ENCODE assay signal across 20 cellular contexts in genomic region chr17:48038687-48039086, GRCh38. TPM values are rescaled to one million over a fixed set of nuclear protein-coding genes. Genes with fewer than 3 reads are reported as not detected.
DNase-seq lines count a peak whose midpoint lies in the region; ATAC-seq and TF ChIP-seq lines count a peak whose summit lies in the region.
"Had no signal": no experiment of that assay in that cellular context is flagged by ENCODE, and none has a peak within 500 bp of the region (broad histone marks: within the 10 kb centered on the region; RNA-seq: fewer than 3 reads in every experiment).

No MANE protein-coding gene starts in this region.

- no peaks in the 10 kb centered on the region for H3K9me3 Mint-ChIP-seq in activated CD4-positive, alpha-beta memory T cell treated with anti-CD3 and anti-CD28 coated beads, Interleukin-2, amount 10 ng/mL, durations not matched to agents 7 days and 5 days
- H3K9me3 Mint-ChIP-seq in activated CD4-positive, alpha-beta memory T cell treated with anti-CD3 and anti-CD28 coated beads for 36 hours = no peaks in the 10 kb centered on the region
- H3K9me3 Mint-ChIP-seq in IgD-negative memory B cell (no peaks in the 10 kb centered on the region), endothelial cell (ENCODE audit: unreplicated experiment) (no peaks in the 10 kb centered on the region), osteocyte (ENCODE audit: unreplicated experiment) (no peaks in the 10 kb centered on the region)
- H3K9me3 Mint-ChIP-seq: endodermal cell had no signal

- H3K4me1 ChIP-seq in suprapubic skin = peaks cover 26% of the 10 kb centered on the region

- peaks cover 17% of the 10 kb centered on the region for H3K4me1 Mint-ChIP-seq in activated CD4-positive, alpha-beta memory T cell treated with anti-CD3 and anti-CD28 coated beads, Interleukin-2, amount 10 ng/mL, durations not matched to agents 7 days and 5 days
- H3K4me1 Mint-ChIP-seq in activated CD4-positive, alpha-beta memory T cell treated with anti-CD3 and anti-CD28 coated beads for 36 hours (ENCODE audit: low read depth) = peaks cover 7% of the 10 kb centered on the region
- H3K4me1 Mint-ChIP-seq in IgD-negative memory B cell (peaks cover 4 to 11% (median 10%) of the 10 kb centered on the region in 3 donors), endothelial cell (ENCODE audit: unreplicated experiment) (peaks cover 5% of the 10 kb centered on the region), osteocyte (ENCODE audit: unreplicated experiment) (peaks cover 17% of the 10 kb centered on the region)

- H3K4me3 Mint-ChIP-seq in activated CD4-positive, alpha-beta memory T cell treated with anti-CD3 and anti-CD28 coated beads, Interleukin-2, amount 10 ng/mL, durations not matched to agents 7 days and 5 days = peak overlapping the region; percentile 77
- H3K4me3 Mint-ChIP-seq in activated CD4-positive, alpha-beta memory T cell treated with anti-CD3 and anti-CD28 coated beads for 36 hours = no peak overlapping the region
- H3K4me3 Mint-ChIP-seq in IgD-negative memory B cell (peak overlapping the region in 3 of 4 donors; percentile 70 to 83 (median 74)), endothelial cell (ENCODE audit: unreplicated experiment) (peak overlapping the region; percentile 89), osteocyte (ENCODE audit: unreplicated experiment) (no peak overlapping the region)

- POLR2A ChIA-PET in activated CD4-positive, alpha-beta memory T cell treated with anti-CD3 and anti-CD28 coated beads, Interleukin-2, amount 10 ng/mL, durations not matched to agents 7 days and 5 days (lab: Charles Lee) = interaction anchor here (5.0 kb wide), 1 partner anchor 9 kb away, joined by 57 read pairs; the partner anchor contains the start of gene NFE2L1
- POLR2A ChIA-PET in activated CD4-positive, alpha-beta memory T cell treated with anti-CD3 and anti-CD28 coated beads for 36 hours (lab: Charles Lee) = interaction anchor here (2.9 kb wide), 1 partner anchor 9 kb away, joined by 15 read pairs; the partner anchor contains the start of gene NFE2L1

- intact Hi-C loops in activated CD4-positive, alpha-beta memory T cell treated with anti-CD3 and anti-CD28 coated beads for 36 hours (cut with micrococcal nuclease) = no loop called here

- CTCF ChIA-PET in activated CD4-positive, alpha-beta memory T cell treated with anti-CD3 and anti-CD28 coated beads, Interleukin-2, amount 10 ng/mL, durations not matched to agents 7 days and 5 days (lab: Charles Lee) = interaction anchor here (1.3 to 5.9 kb wide), 3 partner anchors 10 to 30 kb away, joined by 3 to 46 read pairs (median 36); partner anchors contain the start of gene NFE2L1
- CTCF ChIA-PET in activated CD4-positive, alpha-beta memory T cell treated with anti-CD3 and anti-CD28 coated beads for 36 hours (lab: Charles Lee) = interaction anchor here (0.6 to 4.9 kb wide), 2 partner anchors 12 to 47 kb away, joined by 4 to 40 read pairs; no protein-coding TSS in a partner anchor

- no peak for TF ChIP-seq EP300 in suprapubic skin (IDR thresholded peaks at IDR 0.05)

- no peaks in the 10 kb centered on the region for H3K9me3 ChIP-seq in suprapubic skin

- no peak for DNase-seq in activated CD4-positive, alpha-beta memory T cell treated with anti-CD3 and anti-CD28 coated beads, Interleukin-2, amount 10 ng/mL, durations not matched to agents 7 days and 5 days
- no peak for DNase-seq in activated CD4-positive, alpha-beta memory T cell treated with anti-CD3 and anti-CD28 coated beads for 36 hours
- DNase-seq in endothelial cell (ENCODE audit: low spot score) = no peak
- DNase-seq in osteocyte (ENCODE audit: extremely low spot score, unreplicated experiment) = no peak
- DNase-seq in SIG-M5 treated with dmso at 0.1 percent for 504 hours (lab: John Stamatoyannopoulos, UW; ENCODE audit: unreplicated experiment) = no peak
- no peak for DNase-seq in suprapubic skin (ENCODE audit: low spot score in 2 of 2)
- DNase-seq: activated CD4-positive, alpha-beta T cell treated with anti-CD3 and anti-CD28 coated beads, Interleukin-2, amount 50 U/mL, for 48 hours; activated T-cell treated with anti-CD3 and anti-CD28 coated beads, Interleukin-2, amount 50 U/mL, for 1 hour; brain microvascular endothelial cell; kidney glomerular epithelial cell; mammary epithelial cell; NCI-H1105; NCI-H2107; RPMI8226; stimulated activated CD4-positive, alpha-beta T cell treated with anti-CD3 and anti-CD28 coated beads, Interleukin-4, amount 100 ng/mL, for 24 hours had no signal

- 98% methylated on average over 2 of the region's 2 CpGs for WGBS in suprapubic skin

- H3K4me3 ChIP-seq in suprapubic skin = no peak overlapping the region

- H3K27me3 Mint-ChIP-seq in activated CD4-positive, alpha-beta memory T cell treated with anti-CD3 and anti-CD28 coated beads, Interleukin-2, amount 10 ng/mL, durations not matched to agents 7 days and 5 days = peaks cover 25% of the 10 kb centered on the region
- H3K27me3 Mint-ChIP-seq in activated CD4-positive, alpha-beta memory T cell treated with anti-CD3 and anti-CD28 coated beads for 36 hours = peaks cover 25% of the 10 kb centered on the region
- peaks cover 8% of the 10 kb centered on the region for H3K27me3 Mint-ChIP-seq in IgD-negative memory B cell
- peaks cover 13% of the 10 kb centered on the region for H3K27me3 Mint-ChIP-seq in endothelial cell (ENCODE audit: unreplicated experiment)
- H3K27me3 Mint-ChIP-seq in osteocyte (ENCODE audit: unreplicated experiment) = no peaks in the 10 kb centered on the region

- H3K36me3 Mint-ChIP-seq in activated CD4-positive, alpha-beta memory T cell treated with anti-CD3 and anti-CD28 coated beads, Interleukin-2, amount 10 ng/mL, durations not matched to agents 7 days and 5 days (ENCODE audit: low read depth) = no peaks in the 10 kb centered on the region
- no peaks in the 10 kb centered on the region for H3K36me3 Mint-ChIP-seq in activated CD4-positive, alpha-beta memory T cell treated with anti-CD3 and anti-CD28 coated beads for 36 hours
- H3K36me3 Mint-ChIP-seq in IgD-negative memory B cell (no peaks in the 10 kb centered on the region), endothelial cell (ENCODE audit: low read depth, unreplicated experiment) (peaks cover 12% of the 10 kb centered on the region), osteocyte (ENCODE audit: unreplicated experiment) (no peaks in the 10 kb centered on the region)

- no peak for TF ChIP-seq CTCF in endothelial cell (IDR thresholded peaks at IDR 0.05; ENCODE audit: unreplicated experiment)
- no peak for TF ChIP-seq CTCF in osteocyte (IDR thresholded peaks at IDR 0.05)
- TF ChIP-seq CTCF in suprapubic skin (IDR thresholded peaks at IDR 0.05) = no peak

- no peak overlapping the region for H3K27ac Mint-ChIP-seq in activated CD4-positive, alpha-beta memory T cell treated with anti-CD3 and anti-CD28 coated beads, Interleukin-2, amount 10 ng/mL, durations not matched to agents 7 days and 5 days
- H3K27ac Mint-ChIP-seq in activated CD4-positive, alpha-beta memory T cell treated with anti-CD3 and anti-CD28 coated beads for 36 hours = no peak overlapping the region
- H3K27ac Mint-ChIP-seq in IgD-negative memory B cell (peak overlapping the region in 1 of 3 donors; percentile 81), endothelial cell (ENCODE audit: unreplicated experiment) (no peak overlapping the region), osteocyte (ENCODE audit: unreplicated experiment) (peak overlapping the region; percentile 38)
- H3K27ac Mint-ChIP-seq: endodermal cell had no signal

- no peaks in the 10 kb centered on the region for H3K27me3 ChIP-seq in suprapubic skin
- H3K27me3 ChIP-seq: brain microvascular endothelial cell had no signal

- no peak overlapping the region for H3K27ac ChIP-seq in suprapubic skin
- H3K27ac ChIP-seq: brain microvascular endothelial cell had no signal

- no peak for ATAC-seq in HG03432 (IDR thresholded peaks at IDR 0.05; ENCODE audit: unreplicated experiment)

- H3K36me3 ChIP-seq in suprapubic skin = no peaks in the 10 kb centered on the region
- H3K36me3 ChIP-seq: brain microvascular endothelial cell had no signal

- no peak for TF ChIP-seq POLR2A in suprapubic skin (IDR thresholded peaks at IDR 0.05)

RNA-seq across cellular contexts. Expression of gene COPZ2, which starts 1.1 kb away (rescaled TPM):
- 10 to 100 TPM in 1 of 2 experiments, 1 to 10 TPM in 1; 7.4 to 11.5 TPM for total RNA-seq in activated CD4-positive, alpha-beta memory T cell treated with anti-CD3 and anti-CD28 coated beads, Interleukin-2, amount 10 ng/mL, durations not matched to agents 7 days and 5 days
- total RNA-seq in activated CD4-positive, alpha-beta memory T cell treated with anti-CD3 and anti-CD28 coated beads for 36 hours = 1 to 10 TPM; 4.9 to 6.2 TPM
- polyA plus RNA-seq in IgD-negative memory B cell = 1.7 TPM
- total RNA-seq in endothelial cell (ENCODE audit: unreplicated experiment) (not detected), osteocyte (49.4 and 53.4 TPM in 2 replicates), suprapubic skin (10 to 100 TPM in 3 of 4 donors, 1 to 10 TPM in 1; 9.7 to 17.2 (median 12.5) TPM)
- total RNA-seq: endodermal cell, G401 had no signal
- polyA plus RNA-seq: neural cell had no signal

RNA-seq across cellular contexts. Expression of gene NFE2L1, which starts 9.5 kb away (rescaled TPM):
- 10 to 100 TPM; 69.4 to 70.2 TPM for total RNA-seq in activated CD4-positive, alpha-beta memory T cell treated with anti-CD3 and anti-CD28 coated beads, Interleukin-2, amount 10 ng/mL, durations not matched to agents 7 days and 5 days
- 10 to 100 TPM; 82.4 to 84.1 TPM for total RNA-seq in activated CD4-positive, alpha-beta memory T cell treated with anti-CD3 and anti-CD28 coated beads for 36 hours
- 20.5 TPM for polyA plus RNA-seq in IgD-negative memory B cell
- total RNA-seq in endothelial cell (ENCODE audit: unreplicated experiment) = 243 TPM
- 250 and 278 TPM in 2 replicates for total RNA-seq in osteocyte
- 100 to 1,000 TPM in 2 of 4 donors, 10 to 100 TPM in 2; 89.9 to 250 (median 138) TPM for total RNA-seq in suprapubic skin

Comparison
In these comparisons a context has a peak if more than half of its experiments do, and no peak if none do; other contexts are left out.
1. H3K4me3 Mint-ChIP-seq: peak in activated CD4-positive, alpha-beta memory T cell treated with anti-CD3 and anti-CD28 coated beads, Interleukin-2, amount 10 ng/mL, durations not matched to agents 7 days and 5 days (single experiment), IgD-negative memory B cell (3 of 4) and endothelial cell (single experiment); none in activated CD4-positive, alpha-beta memory T cell treated with anti-CD3 and anti-CD28 coated beads for 36 hours (single experiment) and osteocyte (single experiment).